ENCODE assay signal across 15 cellular contexts in the genomic region with DNA sequence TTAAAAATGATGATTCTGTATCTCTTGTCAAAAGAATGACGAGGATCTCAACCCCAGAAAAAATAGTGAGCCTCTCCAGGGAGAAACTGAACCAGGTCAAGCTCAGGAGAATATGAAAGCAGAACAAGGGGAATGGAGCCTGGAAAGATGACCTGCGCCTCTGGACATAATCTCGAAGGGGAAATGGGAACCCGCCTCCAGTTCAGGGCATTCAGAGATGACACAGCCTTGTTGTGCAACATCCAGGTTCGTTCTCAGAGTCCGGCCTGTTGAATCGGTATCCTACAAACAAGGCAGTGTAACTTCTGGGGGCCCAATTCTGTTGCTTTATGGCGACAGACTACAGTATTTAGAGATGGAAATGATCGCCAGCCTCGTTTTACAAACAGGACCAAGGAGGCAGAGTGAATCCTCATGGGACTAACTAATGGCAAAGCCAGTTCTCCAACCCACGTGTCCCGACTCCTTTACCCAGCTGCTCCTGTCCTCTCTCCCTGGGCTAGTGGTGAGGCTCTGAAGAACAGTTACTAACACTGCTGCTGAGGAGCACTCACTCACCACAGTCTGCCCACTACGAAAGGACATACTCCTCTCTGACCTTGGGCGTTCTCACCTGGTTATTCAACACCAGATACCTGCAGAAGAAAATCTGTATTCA.
DNase-seq lines count a peak whose midpoint lies in the region; ATAC-seq and TF ChIP-seq lines count a peak whose summit lies in the region.
"Had no signal": no experiment of that assay in that cellular context is flagged by ENCODE, and none has a peak within 500 bp of the region (broad histone marks: within the 10 kb centered on the region; RNA-seq: fewer than 3 reads in every experiment).

No MANE protein-coding gene starts in this region.

- peak overlapping the region in 1 of 2 experiments; percentile 30 for H3K4ac ChIP-seq in mesenchymal stem cell (ENCODE audit: low read depth in 1 of 2, low read length in 2 of 2)

- H3K36me3 Mint-ChIP-seq in activated naive CD4-positive, alpha-beta T cell treated with anti-CD3 and anti-CD28 coated beads, Interleukin-2, amount 10 ng/mL, durations not matched to agents 7 days and 5 days, result no peaks in the 10 kb centered on the region
- H3K36me3 Mint-ChIP-seq: neural progenitor cell had no signal

- H3K27me3 ChIP-seq in breast epithelium, result no peaks in the 10 kb centered on the region
- H3K27me3 ChIP-seq in mesenchymal stem cell (ENCODE audit: control insufficient read depth in 1 of 2, insufficient read depth in 1 of 2, low read length in 2 of 2), result no peaks in the 10 kb centered on the region
- H3K27me3 ChIP-seq in aorta (ENCODE audit: control insufficient read depth in 1 of 2, insufficient read depth in 2 of 2, low read length in 1 of 2), result no peaks in the 10 kb centered on the region
- H3K27me3 ChIP-seq: neural progenitor cell, transverse colon had no signal

- no peak for TF ChIP-seq POLR2A in breast epithelium (IDR thresholded peaks at IDR 0.05)

- H3K4me1 ChIP-seq in breast epithelium, result no peaks in the 10 kb centered on the region
- H3K4me1 ChIP-seq in mesenchymal stem cell (ENCODE audit: control insufficient read depth, insufficient read depth, low read depth, low read length), result peaks cover 1% of the 10 kb centered on the region
- peaks cover 0 to 2% of the 10 kb centered on the region in 2 donors for H3K4me1 ChIP-seq in aorta (ENCODE audit: control insufficient read depth in 1 of 2, insufficient read depth in 2 of 2, low read length in 2 of 2)
- no peaks in the 10 kb centered on the region for H3K4me1 ChIP-seq in OCI-LY7 (ENCODE audit: insufficient read depth, low read length, poor library complexity, severe bottlenecking)
- H3K4me1 ChIP-seq: neural progenitor cell had no signal

- H3K4me2 ChIP-seq in mesenchymal stem cell (ENCODE audit: low read length, poor library complexity, severe bottlenecking) (no peak overlapping the region), OCI-LY7 (ENCODE audit: low read length) (no peak overlapping the region)
- H3K4me2 ChIP-seq: neural progenitor cell had no signal

- no peaks in the 10 kb centered on the region for H3K79me2 ChIP-seq in OCI-LY7 (ENCODE audit: insufficient read depth, low read depth, low read length)

- H2BK5ac ChIP-seq in mesenchymal stem cell (ENCODE audit: low read depth, low read length, poor library complexity, severe bottlenecking), result no peak overlapping the region

- intact Hi-C loops in cardiac septum (cut with DNase I) (no loop called here), Right ventricle myocardium superior (cut with DNase I) (no loop called here), breast epithelium (cut with DNase I; ENCODE audit: low total_unique reads) (no loop called here), aorta (cut with DNase I) (no loop called here), OCI-LY7 (cut with micrococcal nuclease; ENCODE audit: unreplicated experiment) (no loop called here)

- no peaks in the 10 kb centered on the region for H3K9me3 ChIP-seq in breast epithelium
- H3K9me3 ChIP-seq in mesenchymal stem cell (ENCODE audit: control insufficient read depth, low read length), result no peaks in the 10 kb centered on the region
- no peaks in the 10 kb centered on the region for H3K9me3 ChIP-seq in aorta (ENCODE audit: control insufficient read depth, low read length)
- no peaks in the 10 kb centered on the region for H3K9me3 ChIP-seq in OCI-LY7 (ENCODE audit: low read length)
- H3K9me3 ChIP-seq: transverse colon had no signal

- H3K4me3 Mint-ChIP-seq in activated naive CD4-positive, alpha-beta T cell treated with anti-CD3 and anti-CD28 coated beads, Interleukin-2, amount 10 ng/mL, durations not matched to agents 7 days and 5 days, result no peak overlapping the region
- H3K4me3 Mint-ChIP-seq: neural progenitor cell had no signal

- H3K4me3 ChIP-seq in breast epithelium, result no peak overlapping the region
- H3K4me3 ChIP-seq in mesenchymal stem cell (ENCODE audit: insufficient read depth in 1 of 2, low read depth in 1 of 2, low read length in 2 of 2), result peak overlapping the region in 1 of 2 experiments; percentile 47
- H3K4me3 ChIP-seq in aorta (ENCODE audit: low read length in 2 of 2), result no peak overlapping the region
- H3K4me3 ChIP-seq in OCI-LY7 (ENCODE audit: low read depth, low read length, poor library complexity, severe bottlenecking), result no peak overlapping the region
- H3K4me3 ChIP-seq: neural progenitor cell, transverse colon had no signal

- H2AK5ac ChIP-seq in mesenchymal stem cell (ENCODE audit: low read length, severe bottlenecking), result peak overlapping the region; percentile 26

- H3K9me3 Mint-ChIP-seq in activated naive CD4-positive, alpha-beta T cell treated with anti-CD3 and anti-CD28 coated beads, Interleukin-2, amount 10 ng/mL, durations not matched to agents 7 days and 5 days, result no peaks in the 10 kb centered on the region
- H3K9me3 Mint-ChIP-seq: neural progenitor cell had no signal

- H3K27ac Mint-ChIP-seq in activated naive CD4-positive, alpha-beta T cell treated with anti-CD3 and anti-CD28 coated beads, Interleukin-2, amount 10 ng/mL, durations not matched to agents 7 days and 5 days, result no peak overlapping the region
- H3K27ac Mint-ChIP-seq: neural progenitor cell had no signal

- H3K14ac ChIP-seq in mesenchymal stem cell (ENCODE audit: low read length in 2 of 2), result peak overlapping the region in 1 of 2 experiments; percentile 15

- H3K18ac ChIP-seq in mesenchymal stem cell (ENCODE audit: low read depth in 1 of 2, low read length in 2 of 2), result no peak overlapping the region

- H3K9ac ChIP-seq in mesenchymal stem cell (ENCODE audit: low read length), result peak overlapping the region; percentile 56
- H3K9ac ChIP-seq: neural progenitor cell had no signal

- H2AFZ ChIP-seq in mesenchymal stem cell (ENCODE audit: low read depth, low read length) (no peak overlapping the region), OCI-LY7 (ENCODE audit: low read length) (no peak overlapping the region)
- H2AFZ ChIP-seq: neural progenitor cell had no signal

- H4K8ac ChIP-seq in mesenchymal stem cell (ENCODE audit: low read length), result no peak overlapping the region

- H4K91ac ChIP-seq in mesenchymal stem cell (ENCODE audit: low read length), result no peak overlapping the region

- H3K23ac ChIP-seq in mesenchymal stem cell (ENCODE audit: low read length in 2 of 2), result no peak overlapping the region

- CTCF ChIA-PET in activated naive CD4-positive, alpha-beta T cell treated with anti-CD3 and anti-CD28 coated beads, Interleukin-2, amount 10 ng/mL, durations not matched to agents 7 days and 5 days (lab: Charles Lee), result interaction anchor here (1.4 kb wide), 1 partner anchor 11 kb away, joined by 3 read pairs; no protein-coding TSS in a partner anchor
- CTCF ChIA-PET in OCI-LY7 (lab: Charles Lee; ENCODE audit: unreplicated experiment), result interaction anchor here (1.1 kb wide), 1 partner anchor 20 kb away, joined by 3 read pairs; no protein-coding TSS in a partner anchor

- 92% methylated on average over 14 of the region's 14 CpGs for WGBS in mesenchymal stem cell
- WGBS in aorta, 2 donors, result 88 to 93% methylated on average over 14 of the region's 14 CpGs

- DNase-seq in cardiac septum (ENCODE audit: low spot score) (peak; percentile 80), Right ventricle myocardium superior (no peak), breast epithelium (ENCODE audit: low spot score in 2 of 2) (peak in 1 of 2 donors; percentile 34), mesenchymal stem cell (no peak), aorta (peak in 1 of 2 donors; percentile 55), OCI-LY7 (ENCODE audit: low spot score) (no peak)
- no peak for DNase-seq in activated naive CD4-positive, alpha-beta T cell treated with anti-CD3 and anti-CD28 coated beads, Interleukin-2, amount 10 ng/mL, durations not matched to agents 7 days and 5 days
- DNase-seq: ACHN; activated T-cell treated with anti-CD3 and anti-CD28 coated beads for 4 hours; effector memory CD4-positive, alpha-beta T cell; left colon; transverse colon had no signal

- ATAC-seq in Right ventricle myocardium superior (ENCODE audit: poor library complexity) (no peak), aorta (ENCODE audit: low FRiP score) (peak; percentile 63), GM18909 (IDR thresholded peaks at IDR 0.05; ENCODE audit: poor library complexity, unreplicated experiment) (no peak)
- ATAC-seq: activated CD4-positive, CD25-positive, alpha-beta regulatory T cell treated with anti-CD3 and anti-CD28 coated beads, Interleukin-2, amount 50 U/mL, for 24 hours; left colon had no signal

- no peak overlapping the region for H2BK15ac ChIP-seq in mesenchymal stem cell (ENCODE audit: low read depth, poor library complexity, severe bottlenecking)

- no TSS peak for BruUV-seq in OCI-LY7 (replicated peaks; lab: Mats Ljungman, UMichigan)

- H3K9me2 ChIP-seq in OCI-LY7 (ENCODE audit: insufficient read depth, low read length), result no peaks in the 10 kb centered on the region

- no peak overlapping the region for H2BK120ac ChIP-seq in mesenchymal stem cell (ENCODE audit: low read depth, low read length)

- POLR2A ChIA-PET in OCI-LY7 (lab: Charles Lee), result interaction anchor here (1.0 kb wide), 1 partner anchor 13 kb away, joined by 4 read pairs; no protein-coding TSS in a partner anchor

- H3K36me3 ChIP-seq in breast epithelium, result no peaks in the 10 kb centered on the region
- H3K36me3 ChIP-seq in mesenchymal stem cell (ENCODE audit: control insufficient read depth in 1 of 2, insufficient read depth in 2 of 2, low read depth in 1 of 2, low read length in 2 of 2), result no peaks in the 10 kb centered on the region
- H3K36me3 ChIP-seq in aorta (ENCODE audit: control insufficient read depth in 1 of 2, insufficient read depth in 2 of 2, low read length in 1 of 2), result peaks cover 0 to 1% of the 10 kb centered on the region in 2 donors
- no peaks in the 10 kb centered on the region for H3K36me3 ChIP-seq in OCI-LY7 (ENCODE audit: insufficient read depth, low read length)
- H3K36me3 ChIP-seq: neural progenitor cell, transverse colon had no signal

- no peaks in the 10 kb centered on the region for H3K4me1 Mint-ChIP-seq in activated naive CD4-positive, alpha-beta T cell treated with anti-CD3 and anti-CD28 coated beads, Interleukin-2, amount 10 ng/mL, durations not matched to agents 7 days and 5 days
- H3K4me1 Mint-ChIP-seq: neural progenitor cell had no signal

- H4K20me1 ChIP-seq in OCI-LY7 (ENCODE audit: insufficient read depth, low read length), result 0 out of 2 replicates have a peak, but pooled peaks cover 5% of the 10 kb centered on the region

- TF ChIP-seq CTCF in breast epithelium (IDR thresholded peaks at IDR 0.05) (no peak), OCI-LY7 (conservative IDR thresholded peaks at IDR 0.05; ENCODE audit: low read length) (no peak)

- peak overlapping the region; percentile 58 to 88 for H3K27ac ChIP-seq in breast epithelium
- H3K27ac ChIP-seq in mesenchymal stem cell (ENCODE audit: low read length, poor library complexity, severe bottlenecking), result no peak overlapping the region
- H3K27ac ChIP-seq in aorta (ENCODE audit: low read depth in 1 of 2, low read length in 2 of 2), result no peak overlapping the region
- H3K27ac ChIP-seq in OCI-LY7 (ENCODE audit: low read depth, low read length, poor library complexity, severe bottlenecking), result no peak overlapping the region
- H3K27ac ChIP-seq: neural progenitor cell had no signal

- peaks cover 3% of the 10 kb centered on the region for H3K27me3 Mint-ChIP-seq in activated naive CD4-positive, alpha-beta T cell treated with anti-CD3 and anti-CD28 coated beads, Interleukin-2, amount 10 ng/mL, durations not matched to agents 7 days and 5 days

- no peak overlapping the region for H2BK12ac ChIP-seq in mesenchymal stem cell (ENCODE audit: low read length in 2 of 2)

- H3K79me1 ChIP-seq in mesenchymal stem cell (replicated peaks; ENCODE audit: low read length, poor library complexity, severe bottlenecking), result peaks cover 38% of the 10 kb centered on the region

Comparison
In these comparisons a context has a peak if more than half of its experiments do, and no peak if none do; other contexts are left out.
1. H3K27ac ChIP-seq: peak in breast epithelium (2 of 2); none in mesenchymal stem cell (single experiment), aorta (0 of 2) and OCI-LY7 (single experiment).